ENCODE assay signal across 8 cellular contexts in the genomic region with DNA sequence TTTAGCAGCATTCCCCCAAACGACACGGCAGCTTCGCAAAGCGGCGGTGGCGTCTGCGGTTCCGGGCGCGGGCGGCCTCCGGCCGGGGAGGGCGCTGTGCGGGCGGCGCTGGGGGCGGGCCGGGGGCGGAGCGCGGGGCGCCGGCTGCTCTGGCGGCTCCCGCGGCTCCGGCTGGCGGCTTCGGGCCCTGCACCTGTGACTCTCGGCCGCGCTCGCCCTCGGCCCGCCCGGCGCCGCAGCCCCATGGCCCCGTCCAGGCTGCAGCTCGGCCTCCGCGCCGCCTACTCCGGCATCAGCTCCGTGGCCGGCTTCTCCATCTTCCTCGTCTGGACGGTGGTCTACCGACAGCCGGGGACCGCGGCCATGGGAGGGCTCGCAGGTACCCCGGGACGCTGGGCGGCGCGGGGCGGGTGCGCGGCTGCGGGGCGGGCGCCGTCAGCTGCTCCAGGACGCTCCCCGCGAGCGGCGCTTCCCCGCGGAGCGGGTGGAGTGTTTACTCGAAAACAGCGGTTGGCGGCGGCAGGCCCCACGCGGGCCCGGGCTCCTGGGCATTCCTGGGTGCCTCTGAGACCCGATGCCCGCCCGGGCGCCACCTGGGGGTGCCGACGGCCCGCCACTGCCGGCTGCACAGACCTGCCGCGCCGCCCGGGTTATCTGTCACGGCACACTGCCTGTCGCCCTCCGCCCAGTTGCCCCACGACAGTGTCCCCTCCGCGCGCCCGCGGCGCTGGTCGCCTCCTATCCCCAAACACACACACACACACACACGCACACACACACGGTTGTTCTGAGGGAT. TPM values are rescaled to one million over a fixed set of nuclear protein-coding genes. Genes with fewer than 3 reads are reported as not detected.
DNase-seq lines count a peak whose midpoint lies in the region; ATAC-seq, FAIRE-seq and TF ChIP-seq lines count a peak whose summit lies in the region.

SLC48A1 (plus strand) TSS at position 177 of the 796 bp plus-strand sequence; CDS start at position 244, 67 bp downstream.

- peak within 1 kb of the TSS; percentile 90 for H3K4me3 Mint-ChIP-seq in activated naive CD8-positive, alpha-beta T cell treated with anti-CD3 and anti-CD28 coated beads for 36 hours

- H3K36me3 ChIP-seq in cardiac muscle cell (no peaks in the 10 kb centered on the region), transverse colon (no peaks in the 10 kb centered on the region)

- TF ChIP-seq POLR2A in transverse colon (IDR thresholded peaks at IDR 0.05) = peak; percentile 44

- intact Hi-C loops in transverse colon (cut with DNase I; ENCODE audit: low total_unique reads) = no loop called here

- peaks cover 5% of the 10 kb centered on the region for H3K4me1 ChIP-seq in cardiac muscle cell (ENCODE audit: low read depth)
- peaks cover 37 to 54% (median 42%) of the 10 kb centered on the region in 4 donors for H3K4me1 ChIP-seq in transverse colon

- peaks cover 5% of the 10 kb centered on the region for H3K27me3 Mint-ChIP-seq in activated naive CD8-positive, alpha-beta T cell treated with anti-CD3 and anti-CD28 coated beads for 36 hours

- WGBS in transverse colon (ENCODE audit: low coverage in 1 of 2), 2 donors = 1% methylated on average over 76 of the region's 106 CpGs; no CpG with 5 or more reads in 1 of the 2 donors

- H3K36me3 Mint-ChIP-seq in activated naive CD8-positive, alpha-beta T cell treated with anti-CD3 and anti-CD28 coated beads for 36 hours = no peaks in the 10 kb centered on the region

- H3K4me3 ChIP-seq in cardiac muscle cell = peak within 1 kb of the TSS; percentile 98
- H3K4me3 ChIP-seq in transverse colon = peak within 1 kb of the TSS; percentile 85 to 98 (median 92)

- in situ Hi-C loops in transverse colon (cut with MboI; ENCODE audit: low pct_ligation_motif_present in 1 of 4, low pct_unique_long_range_greater_than_20kb in 1 of 4, low sequenced_read_pairs in 3 of 4) = loop anchor here in 1 of 4 donors (10.0 kb wide), 1 partner anchor 58 kb away; no protein-coding TSS in a partner anchor

- TF ChIP-seq EP300 in transverse colon (IDR thresholded peaks at IDR 0.05; ENCODE audit: low read depth) = no peak

- H3K27ac ChIP-seq in cardiac muscle cell = peak within 1 kb of the TSS; percentile 58
- peak within 1 kb of the TSS; percentile 88 to 94 (median 90) for H3K27ac ChIP-seq in transverse colon

- H3K9me3 ChIP-seq in cardiac muscle cell (ENCODE audit: low read depth) (no peaks in the 10 kb centered on the region), transverse colon (no peaks in the 10 kb centered on the region)

- DNase-seq in DMS53 treated with DMSO at 0.1 percent for 48 hours (lab: John Stamatoyannopoulos, UW; ENCODE audit: unreplicated experiment) (peak; percentile 86), HTR-8/SVneo (ENCODE audit: insufficient read length, low spot score) (peak; percentile 72), SK-N-DZ (ENCODE audit: low spot score) (peak; percentile 55), cardiac muscle cell (ENCODE audit: low read depth in 1 of 2, low spot score in 1 of 2) (peak; percentile 62 to 89), pons (ENCODE audit: low spot score) (peak; percentile 44), transverse colon (peak; percentile 82)
- DNase-seq in activated naive CD8-positive, alpha-beta T cell treated with anti-CD3 and anti-CD28 coated beads for 36 hours = peak; percentile 79

- peak; percentile 82 for ATAC-seq in GM21360 (IDR thresholded peaks at IDR 0.05; ENCODE audit: unreplicated experiment)

- no peak within 1 kb of the TSS for H3K27ac Mint-ChIP-seq in activated naive CD8-positive, alpha-beta T cell treated with anti-CD3 and anti-CD28 coated beads for 36 hours

- no peaks in the 10 kb centered on the region for H3K9me3 Mint-ChIP-seq in activated naive CD8-positive, alpha-beta T cell treated with anti-CD3 and anti-CD28 coated beads for 36 hours

- TF ChIP-seq CTCF in cardiac muscle cell (IDR thresholded peaks at IDR 0.05; ENCODE audit: low read depth, low read length) (peak; percentile 29), transverse colon (IDR thresholded peaks at IDR 0.05) (peak in 4 of 5 experiments; percentile 20 to 45 (median 36))

- H3K27me3 ChIP-seq in cardiac muscle cell (no peaks in the 10 kb centered on the region), transverse colon (no peaks in the 10 kb centered on the region)

- FAIRE-seq in HTR-8/SVneo (lab: Jason Lieb, UNC) = no peak

- H3K4me1 Mint-ChIP-seq in activated naive CD8-positive, alpha-beta T cell treated with anti-CD3 and anti-CD28 coated beads for 36 hours = peaks cover 16% of the 10 kb centered on the region

RNA-seq across cellular contexts. Expression of gene SLC48A1, which starts in this region (rescaled TPM):
- polyA plus RNA-seq in SK-N-DZ (2014; cell fraction: cytosol; rRNA removed) = 10.2 and 10.8 TPM in 2 replicates
- polyA plus RNA-seq in SK-N-DZ (2014; cell fraction: nucleus; rRNA removed) = 5.3 and 5.7 TPM in 2 replicates
- total RNA-seq in activated naive CD8-positive, alpha-beta T cell treated with anti-CD3 and anti-CD28 coated beads for 36 hours = 1 to 10 TPM; 5.4 to 6.0 TPM
- total RNA-seq in cardiac muscle cell (23.3 and 26.2 TPM in 2 replicates), transverse colon (10 to 100 TPM; 19.9 to 76.7 (median 23.1) TPM)
- 28.9 and 29.2 TPM in 2 replicates for polyA plus RNA-seq in cardiac muscle cell

Comparison
In these comparisons a context has a peak if more than half of its experiments do, and no peak if none do; other contexts are left out.
1. Peak in every context shown above with its lines: DNase-seq, ATAC-seq, H3K4me3 ChIP-seq and H3K27ac ChIP-seq.